Comparison of ENCODE assay signal across 8 cellular contexts in genomic region chr17:7687072-7687907, GRCh38. TPM values are rescaled to one million over a fixed set of nuclear protein-coding genes. Genes with fewer than 3 reads are reported as not detected.
DNase-seq lines count a peak whose midpoint lies in the region; ATAC-seq lines count a peak whose summit lies in the region.

TP53 (minus strand) TSS chr17:7687490; CDS start chr17:7676594, 10,896 bp downstream.

- ATAC-seq in HG03565 (IDR thresholded peaks at IDR 0.05; ENCODE audit: unreplicated experiment) (peak; percentile 30), left lobe of liver (peak; percentile 63), GM21529 (IDR thresholded peaks at IDR 0.05; ENCODE audit: unreplicated experiment) (no peak)

- peaks cover 71% of the 10 kb centered on the region for H3K36me3 Mint-ChIP-seq in dendritic cell treated with granulocyte-macrophage colony-stimulating factor and Interleukin-4, amounts not matched to agents 40 ng/mL and 50 ng/mL, for 4 days (ENCODE audit: low read depth)

- H3K4me3 Mint-ChIP-seq in dendritic cell treated with granulocyte-macrophage colony-stimulating factor and Interleukin-4, amounts not matched to agents 40 ng/mL and 50 ng/mL, for 4 days, result peak within 1 kb of the TSS; percentile 98

- in situ Hi-C loops in G401 (cut with HindIII; ENCODE audit: low sequenced_read_pairs), result no loop called here

- peak; percentile 95 for DNase-seq in G401 (ENCODE audit: low spot score)
- DNase-seq in NCI-H748 treated with DMSO at 0.1 percent for 48 hours (lab: John Stamatoyannopoulos, UW), result peak; percentile 91
- DNase-seq in activated CD4-positive, alpha-beta T cell treated with anti-CD3 and anti-CD28 coated beads, Interleukin-2, amount 50 U/mL, for 1 hour, result peak; percentile 81
- DNase-seq in left lobe of liver (ENCODE audit: low spot score), result peak; percentile 90
- DNase-seq in stimulated activated CD4-positive, alpha-beta T cell treated with anti-CD3 and anti-CD28 coated beads, Interleukin-1b, Interleukin-23, amount 100 ng/mL, for 48 hours, result peak; percentile 91

- H3K27ac Mint-ChIP-seq in dendritic cell treated with granulocyte-macrophage colony-stimulating factor and Interleukin-4, amounts not matched to agents 40 ng/mL and 50 ng/mL, for 4 days, result peak within 1 kb of the TSS; percentile 98

- no peaks in the 10 kb centered on the region for H3K27me3 Mint-ChIP-seq in dendritic cell treated with granulocyte-macrophage colony-stimulating factor and Interleukin-4, amounts not matched to agents 40 ng/mL and 50 ng/mL, for 4 days

- no peaks in the 10 kb centered on the region for H3K9me3 Mint-ChIP-seq in dendritic cell treated with granulocyte-macrophage colony-stimulating factor and Interleukin-4, amounts not matched to agents 40 ng/mL and 50 ng/mL, for 4 days

- intact Hi-C loops in dendritic cell treated with granulocyte-macrophage colony-stimulating factor and Interleukin-4, amounts not matched to agents 40 ng/mL and 50 ng/mL, for 4 days (cut with micrococcal nuclease), result loop anchor here (5.0 kb wide), 1 partner anchor 115 kb away; no protein-coding TSS in a partner anchor

- peaks cover 47% of the 10 kb centered on the region for H3K4me1 Mint-ChIP-seq in dendritic cell treated with granulocyte-macrophage colony-stimulating factor and Interleukin-4, amounts not matched to agents 40 ng/mL and 50 ng/mL, for 4 days (ENCODE audit: low read depth)

RNA-seq across cellular contexts. Expression of gene TP53, which starts in this region (rescaled TPM):
- 23.5 and 26.4 TPM in 2 replicates for total RNA-seq in G401 (2014; rRNA removed; shearing (Covaris generic))
- total RNA-seq in left lobe of liver, result 13.6 TPM
